ENCODE assay signal across 3 cellular contexts in the genomic region with DNA sequence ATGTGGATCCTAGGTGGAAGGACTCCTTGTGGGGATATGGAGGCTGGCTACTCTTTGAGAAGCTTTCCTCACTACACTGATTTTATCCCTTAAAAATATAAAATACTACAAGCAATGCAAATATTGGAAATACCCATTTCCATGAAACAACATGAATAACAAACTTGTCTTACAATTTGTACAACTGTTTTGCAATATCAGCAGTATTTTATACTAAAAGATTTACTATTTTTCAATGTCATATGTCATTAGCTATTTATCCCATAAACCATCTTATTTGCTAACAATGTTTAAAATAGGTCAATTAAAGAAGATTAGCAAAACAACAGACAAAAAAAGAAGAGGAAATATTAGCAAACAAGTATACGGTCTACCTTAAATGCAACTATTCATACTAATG.
A peak's percentile ranks its signal among the peaks of the same experiment; 100 is the strongest.
TF ChIP-seq lines count a peak whose summit lies in the region.

No MANE protein-coding gene starts in this region.

TF ChIP-seq in A549, 52 proteins besides CTCF, POLR2A, EP300 and RAD21:
- TF ChIP-seq MAFK (IDR thresholded peaks at IDR 0.05; ENCODE audit: partially characterized antibody) (peak; percentile 86), JUN (IDR thresholded peaks at IDR 0.05) (no peak)

TF ChIP-seq in IMR-90, 13 proteins besides CTCF, POLR2A, EP300 and RAD21:
- TF ChIP-seq RCOR1 (IDR thresholded peaks at IDR 0.05; ENCODE audit: insufficient replicate concordance, low read length) (no peak), MAFK (IDR thresholded peaks at IDR 0.05; ENCODE audit: low read depth, low read length) (peak; percentile 94)

TF ChIP-seq in K562, 482 proteins besides CTCF, POLR2A, EP300 and RAD21:
- no peak for TF ChIP-seq MYC (IDR thresholded peaks at IDR 0.05; ENCODE audit: low read depth, low read length)
- no peak for TF ChIP-seq MYC (CRISPR knock-in tag; IDR thresholded peaks at IDR 0.05; ENCODE audit: borderline replicate concordance, low read depth)
- no peak for TF ChIP-seq RNF2 (IDR thresholded peaks at IDR 0.05)
- TF ChIP-seq MAFF (IDR thresholded peaks at IDR 0.05; ENCODE audit: low read length): peak; percentile 74
- TF ChIP-seq ZFP1 (CRISPR knock-in tag; IDR thresholded peaks at IDR 0.05): no peak
- TF ChIP-seq ZNF444 (CRISPR knock-in tag; IDR thresholded peaks at IDR 0.05): no peak
- no peak for TF ChIP-seq ILF3 (IDR thresholded peaks at IDR 0.05; ENCODE audit: borderline replicate concordance)
- TF ChIP-seq, protein P1, sequence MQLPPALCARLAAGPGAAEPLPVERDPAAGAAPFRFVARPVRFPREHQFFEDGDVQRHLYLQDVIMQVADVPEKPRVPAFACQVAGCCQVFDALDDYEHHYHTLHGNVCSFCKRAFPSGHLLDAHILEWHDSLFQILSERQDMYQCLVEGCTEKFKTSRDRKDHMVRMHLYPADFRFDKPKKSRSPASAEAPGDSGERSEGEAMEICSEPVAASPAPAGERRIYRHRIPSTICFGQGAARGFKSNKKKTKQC (CRISPR knock-in tag; IDR thresholded peaks at IDR 0.05): no peak
- TF ChIP-seq PATZ1 (CRISPR knock-in tag; IDR thresholded peaks at IDR 0.05; ENCODE audit: borderline replicate concordance): no peak
- no peak for TF ChIP-seq ETS2 (tag; IDR thresholded peaks at IDR 0.05; ENCODE audit: borderline replicate concordance, poor library complexity, severe bottlenecking)
- peak; percentile 87 for TF ChIP-seq ZNF316 (IDR thresholded peaks at IDR 0.05)
- TF ChIP-seq MAFK (IDR thresholded peaks at IDR 0.05; ENCODE audit: low read length): peak; percentile 83
- peak; percentile 57 for TF ChIP-seq C11orf30 (IDR thresholded peaks at IDR 0.05; ENCODE audit: low read depth)
- TF ChIP-seq MAFG (tag; conservative IDR thresholded peaks at IDR 0.05): peak; percentile 44; the same call in 1 of the 2 replicates
- no peak for TF ChIP-seq NFE2L1 (tag; IDR thresholded peaks at IDR 0.05; ENCODE audit: borderline replicate concordance, low read depth)
